Comparison of ENCODE assay signal across 8 cellular contexts in genomic region chr17:5438716-5439445, GRCh38. TPM values are rescaled to one million over a fixed set of nuclear protein-coding genes. Genes with fewer than 3 reads are reported as not detected.
DNase-seq lines count a peak whose midpoint lies in the region; TF ChIP-seq lines count a peak whose summit lies in the region.

Gene C1QBP (minus strand): TSS chr17:5439155. CDS start chr17:5439073, 82 bp downstream.

- H3K9ac ChIP-seq in ES-I3 (ENCODE audit: low read depth, low read length) (peak within 1 kb of the TSS; percentile 82), neural cell (ENCODE audit: low read length) (peak within 1 kb of the TSS; percentile 76)

- H3K4me1 ChIP-seq in ES-I3 (ENCODE audit: insufficient read depth, low read length) (no peaks in the 10 kb centered on the region; the same call in 1 of the 2 replicates), stomach (peaks cover 16 to 44% (median 28%) of the 10 kb centered on the region in 4 donors)

- H3K27me3 ChIP-seq in neural cell (ENCODE audit: insufficient read depth, low read depth, low read length) (no peaks in the 10 kb centered on the region), stomach (no peaks in the 10 kb centered on the region)

- TF ChIP-seq RAD21 in neural cell (conservative IDR thresholded peaks at IDR 0.05), result peak; percentile 58

- H2AFZ ChIP-seq in neural cell (ENCODE audit: low read depth, low read length), result peak within 1 kb of the TSS; percentile 27

- H3K27ac ChIP-seq in neural cell (ENCODE audit: low read length) (peak within 1 kb of the TSS; percentile 50), stomach (peak within 1 kb of the TSS; percentile 78 to 91 (median 84))

- no peaks in the 10 kb centered on the region for H4K20me1 ChIP-seq in neural cell (ENCODE audit: insufficient read depth)

- no peaks in the 10 kb centered on the region for H3F3A ChIP-seq in neural cell (ENCODE audit: insufficient read depth, low read length, poor library complexity, severe bottlenecking)

- WGBS in stomach, 5 donors, result 0 to 1% (median 0%) methylated on average over 30 to 75 of the region's 75 CpGs

- TF ChIP-seq EP300 in neural cell (conservative IDR thresholded peaks at IDR 0.05; ENCODE audit: poor library complexity, severe bottlenecking) (no peak), stomach (IDR thresholded peaks at IDR 0.05) (no peak)

- TF ChIP-seq CTCF in neural cell (IDR thresholded peaks at IDR 0.05; ENCODE audit: poor library complexity, severe bottlenecking), result peak; percentile 99
- peak in 5 of 7 experiments; percentile 96 to 99 (median 99) for TF ChIP-seq CTCF in stomach (IDR thresholded peaks at IDR 0.05)

- peak within 1 kb of the TSS; percentile 76 for H3K4me3 ChIP-seq in neural cell (ENCODE audit: low read length)
- peak within 1 kb of the TSS; percentile 89 to 98 (median 93) for H3K4me3 ChIP-seq in stomach

- no peak for TF ChIP-seq POLR2A in stomach (IDR thresholded peaks at IDR 0.05)

- no peaks in the 10 kb centered on the region for H3K9me2 ChIP-seq in neural cell (ENCODE audit: insufficient read depth, low read length)

- peak; percentile 84 for DNase-seq in GOT3 (lab: John Stamatoyannopoulos, UW)
- DNase-seq in LoVo (ENCODE audit: low spot score), result peak; percentile 95
- DNase-seq in SHP77 (lab: John Stamatoyannopoulos, UW), result peak; percentile 86 to 92
- DNase-seq in activated effector memory CD4-positive, alpha-beta T cell treated with Interleukin-2 at 50 U/mL for 16 hours, result peak; percentile 87
- peak; percentile 87 for DNase-seq in fibroblast of the conjunctiva (ENCODE audit: low read depth)
- peak; percentile 94 for DNase-seq in stomach

- H3K4me2 ChIP-seq in neural cell (ENCODE audit: low read length), result peak within 1 kb of the TSS; percentile 60

- peaks cover 29% of the 10 kb centered on the region for H3K79me2 ChIP-seq in neural cell (replicated peaks; ENCODE audit: insufficient read depth, low read length)

- H3K9me3 ChIP-seq in ES-I3 (ENCODE audit: control insufficient read depth, insufficient read depth, low read length), result no peaks in the 10 kb centered on the region
- no peaks in the 10 kb centered on the region for H3K9me3 ChIP-seq in neural cell (ENCODE audit: low read length)
- H3K9me3 ChIP-seq in stomach, result no peaks in the 10 kb centered on the region

- intact Hi-C loops in stomach (cut with DNase I; ENCODE audit: low total_unique reads), result no loop called here

- H3K36me3 ChIP-seq in ES-I3 (ENCODE audit: insufficient read depth, low read length) (peaks cover 15% of the 10 kb centered on the region), neural cell (ENCODE audit: insufficient read depth, low read length) (peaks cover under 1% of the 10 kb centered on the region), stomach (peaks cover 26 to 62% (median 55%) of the 10 kb centered on the region in 4 donors)

TF ChIP-seq in neural cell, 6 proteins besides CTCF, POLR2A, EP300 and RAD21:
- TF ChIP-seq TAF1 (IDR thresholded peaks at IDR 0.05; ENCODE audit: low read depth) (no peak), SMC3 (conservative IDR thresholded peaks at IDR 0.05; ENCODE audit: poor library complexity) (peak; percentile 81), POLR2AphosphoS5 (IDR thresholded peaks at IDR 0.05) (peak; percentile 71), MXI1 (conservative IDR thresholded peaks at IDR 0.05; ENCODE audit: poor library complexity, severe bottlenecking) (peak; percentile 98), EZH2 (IDR thresholded peaks at IDR 0.05; ENCODE audit: borderline replicate concordance, insufficient read depth, low read length, poor library complexity, severe bottlenecking) (no peak), REST (IDR thresholded peaks at IDR 0.05; ENCODE audit: borderline replicate concordance) (peak; percentile 49)

RNA-seq across cellular contexts. Expression of gene C1QBP, which starts in this region (rescaled TPM):
- 222 and 247 TPM in 2 replicates for polyA plus RNA-seq in neural cell
- polyA minus RNA-seq in neural cell, result 89.6 and 106 TPM in 2 replicates
- total RNA-seq in stomach, result 100 to 1,000 TPM in 2 of 5 donors, 10 to 100 TPM in 3; 26.8 to 320 (median 73.3) TPM
- 100 to 1,000 TPM in 2 of 3 donors, 10 to 100 TPM in 1; 79.6 to 120 (median 111) TPM for polyA plus RNA-seq in stomach

Comparison
In these comparisons a context has a peak if more than half of its experiments do, and no peak if none do; other contexts are left out.
1. Peak in every context shown above with its lines: DNase-seq, H3K4me3 ChIP-seq and H3K27ac ChIP-seq.